ENCODE assay signal across 12 cellular contexts in the genomic region with DNA sequence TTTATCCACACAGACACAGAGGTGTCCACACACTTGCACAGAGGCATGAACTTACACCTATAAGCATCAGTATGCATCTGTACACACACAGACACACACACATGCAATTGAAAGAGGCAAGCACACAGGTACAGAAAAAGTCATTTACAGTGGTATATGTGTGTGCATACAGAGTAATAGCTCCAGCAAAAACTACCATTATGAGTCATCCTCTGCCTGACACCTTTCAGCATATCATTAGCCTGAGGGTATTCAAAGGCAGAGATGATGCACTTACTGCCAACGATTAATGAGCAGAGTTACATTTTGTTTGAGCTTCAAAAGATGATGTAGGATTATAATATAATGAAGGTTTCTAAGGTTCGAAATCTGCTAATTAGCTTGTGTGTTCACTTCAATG.
DNase-seq lines count a peak whose midpoint lies in the region; ATAC-seq and TF ChIP-seq lines count a peak whose summit lies in the region.
"Had no signal": no experiment of that assay in that cellular context is flagged by ENCODE, and none has a peak within 500 bp of the region (broad histone marks: within the 10 kb centered on the region; RNA-seq: fewer than 3 reads in every experiment).

No MANE protein-coding gene starts in this region.

- in situ Hi-C loops in brain microvascular endothelial cell (cut with HindIII; ENCODE audit: low pct_ligation_motif_present, low sequenced_read_pairs), result no loop called here

- no peak overlapping the region for H3K4me3 Mint-ChIP-seq in activated T-cell treated with anti-CD3 and anti-CD28 coated beads, Interleukin-2, amount 50 U/mL, for 4 hours
- no peak overlapping the region for H3K4me3 Mint-ChIP-seq in activated T-cell treated with anti-CD3 and anti-CD28 coated beads, Interleukin-2, amount 50 U/mL, for 24 hours
- no peak overlapping the region for H3K4me3 Mint-ChIP-seq in stimulated activated effector memory CD8-positive, alpha-beta T cell treated with anti-CD3 and anti-CD28 coated beads, Interleukin-12 subunit alpha, Interleukin-12 subunit beta, amount 100 ng/mL, for 72 hours

- no peak overlapping the region for H3K27ac ChIP-seq in brain microvascular endothelial cell
- H3K27ac ChIP-seq: parathyroid adenoma had no signal

- no peak overlapping the region for H3K4me3 ChIP-seq in brain microvascular endothelial cell (ENCODE audit: low read depth, low read length)
- H3K4me3 ChIP-seq: MG63 had no signal

- no peak for DNase-seq in activated T-cell treated with anti-CD3 and anti-CD28 coated beads, Interleukin-2, amount 50 U/mL, for 4 hours
- no peak for DNase-seq in activated T-cell treated with anti-CD3 and anti-CD28 coated beads, Interleukin-2, amount 50 U/mL, for 24 hours
- DNase-seq in RKO (ENCODE audit: low spot score) (peak; percentile 10), midbrain (lab: John Stamatoyannopoulos, UW) (no peak), brain microvascular endothelial cell (no peak)
- no peak for DNase-seq in stimulated activated effector memory CD8-positive, alpha-beta T cell treated with anti-CD3 and anti-CD28 coated beads, Interleukin-12 subunit alpha, Interleukin-12 subunit beta, amount 100 ng/mL, for 72 hours (ENCODE audit: low spot score in 2 of 2)
- DNase-seq: left colon, MG63, RPMI8226 had no signal

- ATAC-seq in activated T-cell treated with anti-CD3 and anti-CD28 coated beads, Interleukin-2, amount 50 U/mL, for 4 hours, result peak; percentile 91 to 100
- ATAC-seq in HG02973 (IDR thresholded peaks at IDR 0.05; ENCODE audit: unreplicated experiment), result peak; percentile 65
- peak; percentile 100 for ATAC-seq in stimulated activated effector memory CD8-positive, alpha-beta T cell treated with anti-CD3 and anti-CD28 coated beads, Interleukin-12 subunit alpha, Interleukin-12 subunit beta, amount 100 ng/mL, for 72 hours
- no peak for ATAC-seq in HG02763 (IDR thresholded peaks at IDR 0.05; ENCODE audit: unreplicated experiment)
- ATAC-seq: left colon had no signal

- no peaks in the 10 kb centered on the region for H3K27me3 Mint-ChIP-seq in activated T-cell treated with anti-CD3 and anti-CD28 coated beads, Interleukin-2, amount 50 U/mL, for 4 hours (ENCODE audit: low read depth)
- no peaks in the 10 kb centered on the region for H3K27me3 Mint-ChIP-seq in activated T-cell treated with anti-CD3 and anti-CD28 coated beads, Interleukin-2, amount 50 U/mL, for 24 hours

- no peaks in the 10 kb centered on the region for H3K36me3 ChIP-seq in brain microvascular endothelial cell (replicated peaks)
- H3K36me3 ChIP-seq: MG63 had no signal

- peaks cover 6% of the 10 kb centered on the region for H3K4me1 Mint-ChIP-seq in activated T-cell treated with anti-CD3 and anti-CD28 coated beads, Interleukin-2, amount 50 U/mL, for 4 hours (ENCODE audit: low read depth)
- peaks cover 10% of the 10 kb centered on the region for H3K4me1 Mint-ChIP-seq in activated T-cell treated with anti-CD3 and anti-CD28 coated beads, Interleukin-2, amount 50 U/mL, for 24 hours (ENCODE audit: low read depth)
- H3K4me1 Mint-ChIP-seq in stimulated activated effector memory CD8-positive, alpha-beta T cell treated with anti-CD3 and anti-CD28 coated beads, Interleukin-12 subunit alpha, Interleukin-12 subunit beta, amount 100 ng/mL, for 72 hours, result peaks cover 6% of the 10 kb centered on the region

- peaks cover 2% of the 10 kb centered on the region for H3K9me3 Mint-ChIP-seq in activated T-cell treated with anti-CD3 and anti-CD28 coated beads, Interleukin-2, amount 50 U/mL, for 4 hours
- H3K9me3 Mint-ChIP-seq in activated T-cell treated with anti-CD3 and anti-CD28 coated beads, Interleukin-2, amount 50 U/mL, for 24 hours, result peaks cover 4% of the 10 kb centered on the region
- no peaks in the 10 kb centered on the region for H3K9me3 Mint-ChIP-seq in stimulated activated effector memory CD8-positive, alpha-beta T cell treated with anti-CD3 and anti-CD28 coated beads, Interleukin-12 subunit alpha, Interleukin-12 subunit beta, amount 100 ng/mL, for 72 hours

- TF ChIP-seq CTCF in brain microvascular endothelial cell (IDR thresholded peaks at IDR 0.05; ENCODE audit: low read depth, low read length, missing control alignments), result no peak

- H3K27me3 ChIP-seq in brain microvascular endothelial cell (replicated peaks), result no peaks in the 10 kb centered on the region
- H3K27me3 ChIP-seq: MG63 had no signal

- no peaks in the 10 kb centered on the region for H3K36me3 Mint-ChIP-seq in activated T-cell treated with anti-CD3 and anti-CD28 coated beads, Interleukin-2, amount 50 U/mL, for 4 hours (ENCODE audit: insufficient read depth)
- no peaks in the 10 kb centered on the region for H3K36me3 Mint-ChIP-seq in activated T-cell treated with anti-CD3 and anti-CD28 coated beads, Interleukin-2, amount 50 U/mL, for 24 hours (ENCODE audit: low read depth)
- H3K36me3 Mint-ChIP-seq in stimulated activated effector memory CD8-positive, alpha-beta T cell treated with anti-CD3 and anti-CD28 coated beads, Interleukin-12 subunit alpha, Interleukin-12 subunit beta, amount 100 ng/mL, for 72 hours, result no peaks in the 10 kb centered on the region

- no peak overlapping the region for H3K27ac Mint-ChIP-seq in activated T-cell treated with anti-CD3 and anti-CD28 coated beads, Interleukin-2, amount 50 U/mL, for 24 hours
- H3K27ac Mint-ChIP-seq in stimulated activated effector memory CD8-positive, alpha-beta T cell treated with anti-CD3 and anti-CD28 coated beads, Interleukin-12 subunit alpha, Interleukin-12 subunit beta, amount 100 ng/mL, for 72 hours, result no peak overlapping the region
